10 cellular contexts compared by ENCODE assay signal in the genomic region with DNA sequence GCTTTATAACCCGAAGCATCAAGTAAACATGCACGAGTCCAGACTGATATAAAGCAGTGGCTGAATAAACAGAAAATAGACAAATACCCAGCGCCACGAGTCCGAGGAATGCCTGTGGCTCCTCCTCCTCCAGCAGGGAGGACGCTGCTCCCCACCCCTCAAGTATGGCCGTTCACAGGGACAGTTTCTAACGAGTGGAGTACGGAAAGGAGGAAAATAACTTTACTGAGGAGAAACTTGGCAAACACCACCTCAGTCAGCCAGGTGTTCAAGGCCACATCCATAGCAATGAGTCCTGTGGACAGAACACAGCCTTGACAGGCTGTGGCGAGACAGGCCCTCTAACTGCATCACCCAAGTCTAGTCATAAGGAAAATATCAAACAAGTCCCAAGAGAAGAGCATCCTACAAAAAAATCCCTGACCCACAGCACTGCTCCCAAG. TPM values are rescaled to one million over a fixed set of nuclear protein-coding genes. Genes with fewer than 3 reads are reported as not detected.
A peak's percentile ranks its signal among the peaks of the same experiment; 100 is the strongest.
DNase-seq lines count a peak whose midpoint lies in the region; ATAC-seq and TF ChIP-seq lines count a peak whose summit lies in the region.
"Had no signal": no experiment of that assay in that cellular context is flagged by ENCODE, and none has a peak within 500 bp of the region (broad histone marks: within the 10 kb centered on the region; RNA-seq: fewer than 3 reads in every experiment).

No MANE protein-coding gene starts in this region.

- no peak for TF ChIP-seq POLR2A in adrenal gland (IDR thresholded peaks at IDR 0.05)

- H3K4me1 Mint-ChIP-seq in stimulated activated memory B cell treated with anti-CD40 and anti-IgM and Interleukin-4, amounts not matched to agents 10 μg/mL and 1 μg/mL and 100 μg/mL, for 72 hours = peaks cover 56% of the 10 kb centered on the region

- H3K27ac ChIP-seq in adrenal gland = peak overlapping the region in 3 of 5 donors; percentile 29 to 69 (median 67)

- TF ChIP-seq CTCF in GM06990 (IDR thresholded peaks at IDR 0.05; ENCODE audit: insufficient read depth, low read length, poor library complexity, severe bottlenecking) = no peak
- TF ChIP-seq CTCF in adrenal gland (IDR thresholded peaks at IDR 0.05) = no peak

- no peaks in the 10 kb centered on the region for H3K27me3 Mint-ChIP-seq in stimulated activated memory B cell treated with anti-CD40 and anti-IgM and Interleukin-4, amounts not matched to agents 10 μg/mL and 1 μg/mL and 100 μg/mL, for 72 hours

- ATAC-seq in left lobe of liver = peak; percentile 48
- no peak for ATAC-seq in stimulated activated memory B cell treated with anti-CD40 and anti-IgM and Interleukin-4, amounts not matched to agents 10 μg/mL and 1 μg/mL and 100 μg/mL, for 72 hours
- ATAC-seq: esophagus mucosa had no signal

- H3K9me3 Mint-ChIP-seq in stimulated activated memory B cell treated with anti-CD40 and anti-IgM and Interleukin-4, amounts not matched to agents 10 μg/mL and 1 μg/mL and 100 μg/mL, for 72 hours = no peaks in the 10 kb centered on the region

- peak overlapping the region; percentile 53 for H3K27ac Mint-ChIP-seq in stimulated activated memory B cell treated with anti-CD40 and anti-IgM and Interleukin-4, amounts not matched to agents 10 μg/mL and 1 μg/mL and 100 μg/mL, for 72 hours

- H3K36me3 ChIP-seq in GM06990 (ENCODE audit: control insufficient read depth, insufficient read depth, low read length) (no peaks in the 10 kb centered on the region; the same call in 1 of the 2 replicates), adrenal gland (replicated peaks in 1 of 2) (no peaks in the 10 kb centered on the region)

- H3K4me3 Mint-ChIP-seq in stimulated activated memory B cell treated with anti-CD40 and anti-IgM and Interleukin-4, amounts not matched to agents 10 μg/mL and 1 μg/mL and 100 μg/mL, for 72 hours = peak overlapping the region; percentile 51

- peaks cover 21% of the 10 kb centered on the region for H3K36me3 Mint-ChIP-seq in stimulated activated memory B cell treated with anti-CD40 and anti-IgM and Interleukin-4, amounts not matched to agents 10 μg/mL and 1 μg/mL and 100 μg/mL, for 72 hours

- peak overlapping the region; percentile 49 for H3K4me3 ChIP-seq in GM06990 (replicated peaks; ENCODE audit: low read depth, low read length)
- H3K4me3 ChIP-seq in adrenal gland = no peak overlapping the region

- H3K4me1 ChIP-seq in adrenal gland (replicated peaks in 1 of 2) = peaks cover 18 to 64% of the 10 kb centered on the region in 2 donors

- no peaks in the 10 kb centered on the region for H3K9me3 ChIP-seq in adrenal gland (replicated peaks in 1 of 3)

- no peaks in the 10 kb centered on the region for H3K27me3 ChIP-seq in GM06990 (replicated peaks; ENCODE audit: control insufficient read depth, insufficient read depth, low read length)
- H3K27me3 ChIP-seq in adrenal gland = no peaks in the 10 kb centered on the region

- intact Hi-C loops in adrenal gland (cut with DNase I) (no loop called here), posterior vena cava (cut with DNase I) (no loop called here)

- DNase-seq in GM06990 (ENCODE audit: extremely low read depth, insufficient read length) (no peak), adrenal gland (no peak), left lobe of liver (ENCODE audit: low spot score) (peak; percentile 63), occipital lobe (lab: John Stamatoyannopoulos, UW) (no peak), GM03348 (ENCODE audit: low spot score) (no peak), posterior vena cava (ENCODE audit: low spot score) (no peak)
- DNase-seq in activated CD8-positive, alpha-beta memory T cell treated with anti-CD3 and anti-CD28 coated beads, Interleukin-2, amount 50 U/mL, for 4 hours = no peak
- DNase-seq: NCI-H446 had no signal

- whole genome bisulfite sequencing in adrenal gland, 4 donors = 38 to 57% (median 46%) methylated on average over 10 of the region's 10 CpGs

RNA-seq across cellular contexts. Expression of a gene that starts 9.2 kb away (rescaled TPM):
- total RNA-seq in adrenal gland (10 to 100 TPM; 39.7 to 74.6 (median 47.2) TPM), left lobe of liver (14.5 TPM), occipital lobe (24.0 TPM), posterior vena cava (10 to 100 TPM; 34.0 to 38.5 TPM)
- polyA plus RNA-seq in adrenal gland = 10 to 100 TPM; 22.5 to 34.8 (median 24.4) TPM

RNA-seq across cellular contexts. Expression of a gene that starts 25.5 kb away (rescaled TPM):
- total RNA-seq in adrenal gland (10 to 100 TPM; 13.7 to 36.7 (median 22.8) TPM), left lobe of liver (5.0 TPM), occipital lobe (53.7 TPM), posterior vena cava (10 to 100 TPM; 14.7 to 15.8 TPM)
- polyA plus RNA-seq in adrenal gland = 10 to 100 TPM in 1 of 3 donors, 1 to 10 TPM in 2; 8.6 to 12.2 (median 9.5) TPM
